In the genomic region with DNA sequence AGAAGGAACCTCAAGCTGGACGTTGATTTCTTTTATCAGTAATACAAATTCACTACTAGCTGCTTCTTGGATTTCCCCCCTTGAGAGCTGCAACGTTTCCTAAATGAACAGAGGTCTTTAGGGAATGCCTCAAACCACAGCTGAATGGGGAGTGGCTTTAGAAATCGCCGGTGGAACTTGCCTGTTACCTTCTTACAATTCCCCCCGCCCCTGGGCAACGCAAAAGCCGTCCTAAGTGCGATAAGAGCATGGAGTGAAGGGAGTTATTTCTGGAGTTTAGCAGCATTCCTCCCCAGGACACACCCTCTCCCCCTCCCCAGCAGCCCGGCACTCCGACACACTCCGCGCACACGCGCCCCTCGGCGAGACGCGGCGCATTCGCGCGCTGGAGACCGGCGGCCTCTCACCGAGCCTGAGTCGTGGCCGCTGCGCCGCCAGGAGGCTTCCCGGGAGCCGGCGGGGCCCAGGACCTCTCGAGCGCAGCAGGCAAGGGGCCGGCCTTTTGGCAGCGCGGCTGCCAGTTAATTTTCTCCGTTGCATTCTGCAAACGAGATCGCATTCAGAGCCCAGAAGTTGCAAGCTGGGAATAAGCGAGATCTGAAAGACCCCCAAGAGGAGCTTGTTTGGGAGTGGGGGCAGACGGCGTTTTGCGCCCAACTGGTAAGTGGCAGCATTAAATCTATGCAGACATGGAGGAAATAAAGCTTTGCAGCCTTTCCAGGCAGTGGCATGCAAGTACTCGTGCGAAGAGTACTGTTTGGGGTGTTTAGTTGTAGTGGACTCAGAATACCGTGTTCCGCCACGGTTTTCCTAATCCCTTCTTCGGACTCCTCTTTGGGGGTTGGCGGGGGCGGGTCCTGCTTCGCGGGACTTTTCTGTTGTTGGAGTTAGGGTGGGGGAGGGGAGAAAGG, we compare ENCODE assay signal across 8 cellular contexts.
DNase-seq lines count a peak whose midpoint lies in the region; ATAC-seq, FAIRE-seq and TF ChIP-seq lines count a peak whose summit lies in the region.

No MANE protein-coding gene starts in this region.

- H3K27ac Mint-ChIP-seq in natural killer cell treated with Interleukin-12 subunit alpha and Interleukin-12 subunit beta and Interleukin-15 and Interleukin-18, amount 100 ng/mL, for 72 hours: no peak overlapping the region

- peak overlapping the region; percentile 25 for H3K4me3 Mint-ChIP-seq in natural killer cell treated with Interleukin-12 subunit alpha and Interleukin-12 subunit beta and Interleukin-15 and Interleukin-18, amount 100 ng/mL, for 72 hours

- H3K4me3 ChIP-seq in foreskin fibroblast (ENCODE audit: low read depth in 1 of 2, low read length in 2 of 2): peak overlapping the region; percentile 66 to 75

- peak; percentile 82 for DNase-seq in COLO668 (lab: John Stamatoyannopoulos, UW; ENCODE audit: unreplicated experiment)
- peak; percentile 83 for DNase-seq in HK-2 (ENCODE audit: unreplicated experiment)
- DNase-seq in foreskin fibroblast: peak in 1 of 2 donors; percentile 71
- DNase-seq in natural killer cell treated with Interleukin-12 subunit alpha and Interleukin-12 subunit beta and Interleukin-15 and Interleukin-18, amount 100 ng/mL, for 72 hours (ENCODE audit: low spot score): no peak
- DNase-seq in epidermal melanocyte (ENCODE audit: insufficient read length, low spot score): no peak
- DNase-seq in GM19239 (ENCODE audit: insufficient read length, low spot score): no peak

- H3K27ac ChIP-seq in VCaP: peak overlapping the region; percentile 34; the same call in 1 of the 2 replicates

- H3K9me3 Mint-ChIP-seq in natural killer cell treated with Interleukin-12 subunit alpha and Interleukin-12 subunit beta and Interleukin-15 and Interleukin-18, amount 100 ng/mL, for 72 hours: no peaks in the 10 kb centered on the region

- ATAC-seq in natural killer cell treated with Interleukin-12 subunit alpha and Interleukin-12 subunit beta and Interleukin-15 and Interleukin-18, amount 100 ng/mL, for 72 hours: no peak
- no peak for ATAC-seq in HG02870 (IDR thresholded peaks at IDR 0.05; ENCODE audit: unreplicated experiment)

- H3K4me1 Mint-ChIP-seq in natural killer cell treated with Interleukin-12 subunit alpha and Interleukin-12 subunit beta and Interleukin-15 and Interleukin-18, amount 100 ng/mL, for 72 hours (ENCODE audit: low read depth in 2 of 2): peaks cover 13 to 14% of the 10 kb centered on the region in 2 donors

- TF ChIP-seq CTCF in VCaP (conservative IDR thresholded peaks at IDR 0.05): peak; percentile 69
- peak; percentile 51 for TF ChIP-seq CTCF in foreskin fibroblast (IDR thresholded peaks at IDR 0.05; ENCODE audit: low read depth, low read length)

- no peaks in the 10 kb centered on the region for H3K36me3 Mint-ChIP-seq in natural killer cell treated with Interleukin-12 subunit alpha and Interleukin-12 subunit beta and Interleukin-15 and Interleukin-18, amount 100 ng/mL, for 72 hours

- H3K27me3 Mint-ChIP-seq in natural killer cell treated with Interleukin-12 subunit alpha and Interleukin-12 subunit beta and Interleukin-15 and Interleukin-18, amount 100 ng/mL, for 72 hours: peaks cover 45 to 70% of the 10 kb centered on the region in 2 donors

- no peak for FAIRE-seq in GM19239 (lab: Jason Lieb, UNC)

Comparison
In these comparisons a context has a peak if more than half of its experiments do, and no peak if none do; other contexts are left out.
1. DNase-seq: peak in COLO668 (single experiment) and HK-2 (single experiment); none in natural killer cell treated with Interleukin-12 subunit alpha and Interleukin-12 subunit beta and Interleukin-15 and Interleukin-18, amount 100 ng/mL, for 72 hours (single experiment), epidermal melanocyte (single experiment) and GM19239 (single experiment).